In genomic region chr1:39845569-39846566, GRCh38 we compare ENCODE assay signal across 1 cellular context.
TF ChIP-seq lines count a peak whose summit lies in the region.

No MANE protein-coding gene starts in this region.

TF ChIP-seq in HepG2, 621 proteins besides CTCF, POLR2A, EP300 and RAD21 (continues in another document):
- peak; percentile 48 for TF ChIP-seq NFYB (CRISPR knock-in tag; IDR thresholded peaks at IDR 0.05)
- 0 out of 2 replicates have a peak, but pooled peaks have one; percentile 12 for TF ChIP-seq ELF1 (CRISPR knock-in tag; IDR thresholded peaks at IDR 0.05)
- peak; percentile 9; the same call in 1 of the 2 replicates for TF ChIP-seq RXRB (CRISPR knock-in tag; IDR thresholded peaks at IDR 0.05; ENCODE audit: borderline replicate concordance)
- TF ChIP-seq RELA (CRISPR knock-in tag; IDR thresholded peaks at IDR 0.05) = peak; percentile 66; the same call in 1 of the 2 replicates
- TF ChIP-seq, protein P1, sequence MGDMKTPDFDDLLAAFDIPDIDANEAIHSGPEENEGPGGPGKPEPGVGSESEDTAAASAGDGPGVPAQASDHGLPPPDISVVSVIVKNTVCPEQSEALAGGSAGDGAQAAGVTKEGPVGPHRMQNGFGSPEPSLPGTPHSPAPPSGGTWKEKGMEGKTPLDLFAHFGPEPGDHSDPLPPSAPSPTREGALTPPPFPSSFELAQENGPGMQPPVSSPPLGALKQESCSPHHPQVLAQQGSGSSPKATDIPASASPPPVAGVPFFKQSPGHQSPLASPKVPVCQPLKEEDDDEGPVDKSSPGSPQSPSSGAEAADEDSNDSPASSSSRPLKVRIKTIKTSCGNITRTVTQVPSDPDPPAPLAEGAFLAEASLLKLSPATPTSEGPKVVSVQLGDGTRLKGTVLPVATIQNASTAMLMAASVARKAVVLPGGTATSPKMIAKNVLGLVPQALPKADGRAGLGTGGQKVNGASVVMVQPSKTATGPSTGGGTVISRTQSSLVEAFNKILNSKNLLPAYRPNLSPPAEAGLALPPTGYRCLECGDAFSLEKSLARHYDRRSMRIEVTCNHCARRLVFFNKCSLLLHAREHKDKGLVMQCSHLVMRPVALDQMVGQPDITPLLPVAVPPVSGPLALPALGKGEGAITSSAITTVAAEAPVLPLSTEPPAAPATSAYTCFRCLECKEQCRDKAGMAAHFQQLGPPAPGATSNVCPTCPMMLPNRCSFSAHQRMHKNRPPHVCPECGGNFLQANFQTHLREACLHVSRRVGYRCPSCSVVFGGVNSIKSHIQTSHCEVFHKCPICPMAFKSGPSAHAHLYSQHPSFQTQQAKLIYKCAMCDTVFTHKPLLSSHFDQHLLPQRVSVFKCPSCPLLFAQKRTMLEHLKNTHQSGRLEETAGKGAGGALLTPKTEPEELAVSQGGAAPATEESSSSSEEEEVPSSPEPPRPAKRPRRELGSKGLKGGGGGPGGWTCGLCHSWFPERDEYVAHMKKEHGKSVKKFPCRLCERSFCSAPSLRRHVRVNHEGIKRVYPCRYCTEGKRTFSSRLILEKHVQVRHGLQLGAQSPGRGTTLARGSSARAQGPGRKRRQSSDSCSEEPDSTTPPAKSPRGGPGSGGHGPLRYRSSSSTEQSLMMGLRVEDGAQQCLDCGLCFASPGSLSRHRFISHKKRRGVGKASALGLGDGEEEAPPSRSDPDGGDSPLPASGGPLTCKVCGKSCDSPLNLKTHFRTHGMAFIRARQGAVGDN (CRISPR knock-in tag; IDR thresholded peaks at IDR 0.05) = peak; percentile 70
- TF ChIP-seq, protein P2, sequence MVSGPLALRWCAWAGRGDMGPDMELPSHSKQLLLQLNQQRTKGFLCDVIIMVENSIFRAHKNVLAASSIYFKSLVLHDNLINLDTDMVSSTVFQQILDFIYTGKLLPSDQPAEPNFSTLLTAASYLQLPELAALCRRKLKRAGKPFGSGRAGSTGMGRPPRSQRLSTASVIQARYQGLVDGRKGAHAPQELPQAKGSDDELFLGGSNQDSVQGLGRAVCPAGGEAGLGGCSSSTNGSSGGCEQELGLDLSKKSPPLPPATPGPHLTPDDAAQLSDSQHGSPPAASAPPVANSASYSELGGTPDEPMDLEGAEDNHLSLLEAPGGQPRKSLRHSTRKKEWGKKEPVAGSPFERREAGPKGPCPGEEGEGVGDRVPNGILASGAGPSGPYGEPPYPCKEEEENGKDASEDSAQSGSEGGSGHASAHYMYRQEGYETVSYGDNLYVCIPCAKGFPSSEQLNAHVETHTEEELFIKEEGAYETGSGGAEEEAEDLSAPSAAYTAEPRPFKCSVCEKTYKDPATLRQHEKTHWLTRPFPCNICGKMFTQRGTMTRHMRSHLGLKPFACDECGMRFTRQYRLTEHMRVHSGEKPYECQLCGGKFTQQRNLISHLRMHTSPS (CRISPR knock-in tag; IDR thresholded peaks at IDR 0.05; ENCODE audit: low read depth) = no peak
- peak; percentile 41; the same call in 1 of the 2 replicates for TF ChIP-seq FOXA3 (CRISPR knock-in tag; IDR thresholded peaks at IDR 0.05)
- peak; percentile 73 for TF ChIP-seq TEAD3 (CRISPR knock-in tag; optimal IDR thresholded peaks at IDR 0.05; ENCODE audit: borderline replicate concordance)
- TF ChIP-seq, protein P3, sequence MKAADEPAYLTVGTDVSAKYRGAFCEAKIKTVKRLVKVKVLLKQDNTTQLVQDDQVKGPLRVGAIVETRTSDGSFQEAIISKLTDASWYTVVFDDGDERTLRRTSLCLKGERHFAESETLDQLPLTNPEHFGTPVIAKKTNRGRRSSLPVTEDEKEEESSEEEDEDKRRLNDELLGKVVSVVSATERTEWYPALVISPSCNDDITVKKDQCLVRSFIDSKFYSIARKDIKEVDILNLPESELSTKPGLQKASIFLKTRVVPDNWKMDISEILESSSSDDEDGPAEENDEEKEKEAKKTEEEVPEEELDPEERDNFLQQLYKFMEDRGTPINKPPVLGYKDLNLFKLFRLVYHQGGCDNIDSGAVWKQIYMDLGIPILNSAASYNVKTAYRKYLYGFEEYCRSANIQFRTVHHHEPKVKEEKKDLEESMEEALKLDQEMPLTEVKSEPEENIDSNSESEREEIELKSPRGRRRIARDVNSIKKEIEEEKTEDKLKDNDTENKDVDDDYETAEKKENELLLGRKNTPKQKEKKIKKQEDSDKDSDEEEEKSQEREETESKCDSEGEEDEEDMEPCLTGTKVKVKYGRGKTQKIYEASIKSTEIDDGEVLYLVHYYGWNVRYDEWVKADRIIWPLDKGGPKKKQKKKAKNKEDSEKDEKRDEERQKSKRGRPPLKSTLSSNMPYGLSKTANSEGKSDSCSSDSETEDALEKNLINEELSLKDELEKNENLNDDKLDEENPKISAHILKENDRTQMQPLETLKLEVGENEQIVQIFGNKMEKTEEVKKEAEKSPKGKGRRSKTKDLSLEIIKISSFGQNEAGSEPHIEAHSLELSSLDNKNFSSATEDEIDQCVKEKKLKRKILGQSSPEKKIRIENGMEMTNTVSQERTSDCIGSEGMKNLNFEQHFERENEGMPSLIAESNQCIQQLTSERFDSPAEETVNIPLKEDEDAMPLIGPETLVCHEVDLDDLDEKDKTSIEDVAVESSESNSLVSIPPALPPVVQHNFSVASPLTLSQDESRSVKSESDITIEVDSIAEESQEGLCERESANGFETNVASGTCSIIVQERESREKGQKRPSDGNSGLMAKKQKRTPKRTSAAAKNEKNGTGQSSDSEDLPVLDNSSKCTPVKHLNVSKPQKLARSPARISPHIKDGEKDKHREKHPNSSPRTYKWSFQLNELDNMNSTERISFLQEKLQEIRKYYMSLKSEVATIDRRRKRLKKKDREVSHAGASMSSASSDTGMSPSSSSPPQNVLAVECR (CRISPR knock-in tag; IDR thresholded peaks at IDR 0.05; ENCODE audit: borderline replicate concordance) = peak; percentile 42; the same call in 1 of the 2 replicates
- 0 out of 2 replicates have a peak, but pooled peaks have one; percentile 42 for TF ChIP-seq THAP9 (CRISPR knock-in tag; IDR thresholded peaks at IDR 0.05; ENCODE audit: borderline replicate concordance)
- no peak for TF ChIP-seq ZNF10 (CRISPR knock-in tag; IDR thresholded peaks at IDR 0.05; ENCODE audit: borderline replicate concordance, low read depth)
- TF ChIP-seq KAT8 (CRISPR knock-in tag; IDR thresholded peaks at IDR 0.05) = peak; percentile 14; the same call in 1 of the 2 replicates
- TF ChIP-seq, protein P4, sequence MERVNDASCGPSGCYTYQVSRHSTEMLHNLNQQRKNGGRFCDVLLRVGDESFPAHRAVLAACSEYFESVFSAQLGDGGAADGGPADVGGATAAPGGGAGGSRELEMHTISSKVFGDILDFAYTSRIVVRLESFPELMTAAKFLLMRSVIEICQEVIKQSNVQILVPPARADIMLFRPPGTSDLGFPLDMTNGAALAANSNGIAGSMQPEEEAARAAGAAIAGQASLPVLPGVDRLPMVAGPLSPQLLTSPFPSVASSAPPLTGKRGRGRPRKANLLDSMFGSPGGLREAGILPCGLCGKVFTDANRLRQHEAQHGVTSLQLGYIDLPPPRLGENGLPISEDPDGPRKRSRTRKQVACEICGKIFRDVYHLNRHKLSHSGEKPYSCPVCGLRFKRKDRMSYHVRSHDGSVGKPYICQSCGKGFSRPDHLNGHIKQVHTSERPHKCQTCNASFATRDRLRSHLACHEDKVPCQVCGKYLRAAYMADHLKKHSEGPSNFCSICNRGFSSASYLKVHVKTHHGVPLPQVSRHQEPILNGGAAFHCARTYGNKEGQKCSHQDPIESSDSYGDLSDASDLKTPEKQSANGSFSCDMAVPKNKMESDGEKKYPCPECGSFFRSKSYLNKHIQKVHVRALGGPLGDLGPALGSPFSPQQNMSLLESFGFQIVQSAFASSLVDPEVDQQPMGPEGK (CRISPR knock-in tag; IDR thresholded peaks at IDR 0.05) = peak; percentile 30; the same call in 1 of the 2 replicates
- TF ChIP-seq ZNF552 (CRISPR knock-in tag; IDR thresholded peaks at IDR 0.05; ENCODE audit: borderline replicate concordance) = no peak
- no peak for TF ChIP-seq HHEX (CRISPR knock-in tag; IDR thresholded peaks at IDR 0.05)
- no peak for TF ChIP-seq NCOR1 (IDR thresholded peaks at IDR 0.05; ENCODE audit: borderline replicate concordance, low read length)
- TF ChIP-seq ATF4 (CRISPR knock-in tag; IDR thresholded peaks at IDR 0.05) = no peak
- TF ChIP-seq REPIN1 (CRISPR knock-in tag; IDR thresholded peaks at IDR 0.05; ENCODE audit: borderline replicate concordance, low read depth) = no peak
- no peak for TF ChIP-seq GLI4 (CRISPR knock-in tag; IDR thresholded peaks at IDR 0.05; ENCODE audit: borderline replicate concordance)
- peak; percentile 42; the same call in 1 of the 2 replicates for TF ChIP-seq PHF21A (CRISPR knock-in tag; IDR thresholded peaks at IDR 0.05)
- TF ChIP-seq AGO2 (optimal IDR thresholded peaks at IDR 0.05; ENCODE audit: low read depth, low read length) = no peak
- TF ChIP-seq TFAP4 (IDR thresholded peaks at IDR 0.05; ENCODE audit: borderline replicate concordance, low read depth) = peak; percentile 94
- 0 out of 2 replicates have a peak, but pooled peaks have one; percentile 16 for TF ChIP-seq ZNF607 (CRISPR knock-in tag; IDR thresholded peaks at IDR 0.05; ENCODE audit: borderline replicate concordance)
- TF ChIP-seq HDAC2 (CRISPR knock-in tag; IDR thresholded peaks at IDR 0.05) = 0 out of 2 replicates have a peak, but pooled peaks have one; percentile 34
- peak; percentile 29; the same call in 1 of the 2 replicates for TF ChIP-seq ZMYM4 (CRISPR knock-in tag; IDR thresholded peaks at IDR 0.05)
- peak; percentile 39; the same call in 1 of the 2 replicates for TF ChIP-seq ZNF331 (CRISPR knock-in tag; IDR thresholded peaks at IDR 0.05)
- TF ChIP-seq, protein P5, sequence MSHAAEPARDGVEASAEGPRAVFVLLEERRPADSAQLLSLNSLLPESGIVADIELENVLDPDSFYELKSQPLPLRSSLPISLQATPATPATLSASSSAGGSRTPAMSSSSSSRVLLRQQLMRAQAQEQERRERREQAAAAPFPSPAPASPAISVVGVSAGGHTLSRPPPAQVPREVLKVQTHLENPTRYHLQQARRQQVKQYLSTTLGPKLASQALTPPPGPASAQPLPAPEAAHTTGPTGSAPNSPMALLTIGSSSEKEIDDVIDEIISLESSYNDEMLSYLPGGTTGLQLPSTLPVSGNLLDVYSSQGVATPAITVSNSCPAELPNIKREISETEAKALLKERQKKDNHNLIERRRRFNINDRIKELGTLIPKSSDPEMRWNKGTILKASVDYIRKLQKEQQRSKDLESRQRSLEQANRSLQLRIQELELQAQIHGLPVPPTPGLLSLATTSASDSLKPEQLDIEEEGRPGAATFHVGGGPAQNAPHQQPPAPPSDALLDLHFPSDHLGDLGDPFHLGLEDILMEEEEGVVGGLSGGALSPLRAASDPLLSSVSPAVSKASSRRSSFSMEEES (CRISPR knock-in tag; IDR thresholded peaks at IDR 0.05) = 0 out of 2 replicates have a peak, but pooled peaks have one; percentile 7
- peak; percentile 77 for TF ChIP-seq ASH2L (IDR thresholded peaks at IDR 0.05; ENCODE audit: insufficient read length, low read depth, low read length)
- TF ChIP-seq ZNF605 (CRISPR knock-in tag; IDR thresholded peaks at IDR 0.05) = peak; percentile 37; the same call in 1 of the 2 replicates
- peak; percentile 75 for TF ChIP-seq LCORL (IDR thresholded peaks at IDR 0.05)
- 0 out of 2 replicates have a peak, but pooled peaks have one; percentile 17 for TF ChIP-seq LCORL (CRISPR knock-in tag; IDR thresholded peaks at IDR 0.05)
- TF ChIP-seq ELF3 (CRISPR knock-in tag; IDR thresholded peaks at IDR 0.05) = 0 out of 2 replicates have a peak, but pooled peaks have one; percentile 22
- peak; percentile 35; the same call in 1 of the 2 replicates for TF ChIP-seq ZNF598 (CRISPR knock-in tag; IDR thresholded peaks at IDR 0.05; ENCODE audit: borderline replicate concordance)
- TF ChIP-seq, protein P6, sequence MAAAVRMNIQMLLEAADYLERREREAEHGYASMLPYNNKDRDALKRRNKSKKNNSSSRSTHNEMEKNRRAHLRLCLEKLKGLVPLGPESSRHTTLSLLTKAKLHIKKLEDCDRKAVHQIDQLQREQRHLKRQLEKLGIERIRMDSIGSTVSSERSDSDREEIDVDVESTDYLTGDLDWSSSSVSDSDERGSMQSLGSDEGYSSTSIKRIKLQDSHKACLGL (CRISPR knock-in tag; IDR thresholded peaks at IDR 0.05) = no peak
